9 cellular contexts compared by ENCODE assay signal in the genomic region with DNA sequence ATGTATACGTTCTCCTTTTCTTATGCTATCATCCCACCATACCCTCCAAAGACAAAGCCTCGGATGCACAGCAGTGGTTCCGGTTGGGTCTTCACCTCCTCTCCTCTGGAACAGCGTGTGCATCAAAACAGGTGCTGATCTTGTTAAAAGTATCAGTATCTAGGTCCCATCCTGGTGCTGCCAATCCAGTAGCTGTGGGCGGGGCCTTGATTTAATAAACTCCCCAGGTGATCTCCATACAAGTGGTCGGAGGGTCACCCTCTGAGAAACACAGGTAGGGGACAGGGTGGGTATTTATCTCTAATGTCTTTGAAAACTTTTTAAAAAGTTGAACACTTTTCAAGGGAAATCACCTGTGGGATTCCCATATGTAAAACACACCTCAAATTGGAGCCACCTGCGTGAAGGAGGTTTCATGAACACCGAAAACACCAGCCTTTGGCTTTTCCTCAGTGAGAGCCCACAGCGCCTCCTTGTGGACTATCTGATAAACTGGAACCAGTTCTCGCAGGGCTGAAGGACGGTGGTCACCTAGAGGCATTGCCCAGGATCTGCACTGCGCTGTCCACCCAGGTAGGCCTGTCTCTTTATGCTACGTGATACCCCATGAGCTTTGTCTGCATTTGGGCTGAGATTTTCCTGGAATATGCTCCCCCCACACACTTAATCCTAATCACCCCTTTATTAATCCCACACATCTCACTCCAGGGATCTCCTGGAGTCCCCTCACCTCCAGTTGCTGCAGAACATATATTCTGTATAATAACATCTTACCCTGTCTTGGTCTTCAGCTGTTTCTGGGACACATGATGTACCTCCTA.
DNase-seq lines count a peak whose midpoint lies in the region; ATAC-seq and FAIRE-seq lines count a peak whose summit lies in the region.
"Had no signal": no experiment of that assay in that cellular context is flagged by ENCODE, and none has a peak within 500 bp of the region (broad histone marks: within the 10 kb centered on the region; RNA-seq: fewer than 3 reads in every experiment).

No MANE protein-coding gene starts in this region.

- H3K27me3 ChIP-seq in small intestine (ENCODE audit: control insufficient read depth in 2 of 2, insufficient read depth in 2 of 2, low read length in 2 of 2), result peaks cover 0 to 4% of the 10 kb centered on the region in 2 donors

- H3K9me3 ChIP-seq in small intestine (ENCODE audit: control insufficient read depth, low read depth), result no peaks in the 10 kb centered on the region

- FAIRE-seq in small intestine (lab: Jason Lieb, UNC), result no peak

- H3K4me1 ChIP-seq in small intestine (ENCODE audit: control insufficient read depth in 2 of 2, insufficient read depth in 1 of 2, low read depth in 1 of 2, low read length in 1 of 2), result no peaks in the 10 kb centered on the region

- H3K4me3 Mint-ChIP-seq in activated CD4-positive, alpha-beta T cell treated with anti-CD3 and anti-CD28 coated beads for 36 hours, result no peak overlapping the region
- H3K4me3 Mint-ChIP-seq in activated CD4-positive, alpha-beta memory T cell treated with anti-CD3 and anti-CD28 coated beads for 36 hours, result no peak overlapping the region
- H3K4me3 Mint-ChIP-seq: stimulated activated naive CD8-positive, alpha-beta T cell treated with anti-CD3 and anti-CD28 coated beads, Interleukin-15, Interleukin-2, amounts not matched to agents 100 ng/mL and 50 ng/mL, for 24 hours had no signal

- no peak overlapping the region for H3K4me3 ChIP-seq in small intestine (ENCODE audit: low read depth in 1 of 2, low read length in 2 of 2)

- ATAC-seq in activated CD4-positive, alpha-beta T cell treated with anti-CD3 and anti-CD28 coated beads for 36 hours, result peak; percentile 64
- ATAC-seq in left cardiac atrium, result peak in 1 of 2 donors; percentile 58
- ATAC-seq in HG02610 (IDR thresholded peaks at IDR 0.05; ENCODE audit: unreplicated experiment), result no peak

- no peak overlapping the region for H3K27ac Mint-ChIP-seq in activated CD4-positive, alpha-beta T cell treated with anti-CD3 and anti-CD28 coated beads for 36 hours
- no peak overlapping the region for H3K27ac Mint-ChIP-seq in activated CD4-positive, alpha-beta memory T cell treated with anti-CD3 and anti-CD28 coated beads for 36 hours
- H3K27ac Mint-ChIP-seq: stimulated activated naive CD8-positive, alpha-beta T cell treated with anti-CD3 and anti-CD28 coated beads, Interleukin-15, Interleukin-2, amounts not matched to agents 100 ng/mL and 50 ng/mL, for 24 hours had no signal

- CTCF ChIA-PET in activated CD4-positive, alpha-beta T cell treated with anti-CD3 and anti-CD28 coated beads for 36 hours (lab: Charles Lee), result interaction anchor here (1.6 kb wide), 1 partner anchor 14 kb away, joined by 3 read pairs; no protein-coding TSS in a partner anchor
- CTCF ChIA-PET in activated CD4-positive, alpha-beta memory T cell treated with anti-CD3 and anti-CD28 coated beads for 36 hours (lab: Charles Lee), result interaction anchor here (0.9 to 3.3 kb wide), 2 partner anchors 10 to 20 kb away, joined by 3 to 19 read pairs; no protein-coding TSS in a partner anchor

- DNase-seq in activated CD4-positive, alpha-beta T cell treated with anti-CD3 and anti-CD28 coated beads for 36 hours, result peak; percentile 77
- DNase-seq in activated CD4-positive, alpha-beta T cell treated with anti-CD3 and anti-CD28 coated beads, Interleukin-2, amount 50 U/mL, for 1 hour, result no peak
- peak; percentile 54 for DNase-seq in H4 (ENCODE audit: low spot score)
- peak; percentile 29 for DNase-seq in NCI-H1105 treated with DMSO at 0.1 percent for 48 hours (lab: John Stamatoyannopoulos, UW)
- peak; percentile 65 for DNase-seq in activated CD4-positive, alpha-beta memory T cell treated with anti-CD3 and anti-CD28 coated beads for 36 hours
- peak; percentile 43 for DNase-seq in left cardiac atrium
- DNase-seq in small intestine, result peak; percentile 71

- no peak overlapping the region for H3K27ac ChIP-seq in small intestine (ENCODE audit: low read depth in 1 of 2, low read length in 1 of 2)

- peaks cover 2 to 24% of the 10 kb centered on the region in 2 donors for H3K36me3 ChIP-seq in small intestine (ENCODE audit: control insufficient read depth in 2 of 2, insufficient read depth in 2 of 2, low read length in 2 of 2)

- 51 to 56% (median 55%) methylated on average over 13 of the region's 13 CpGs for WGBS in small intestine, 3 donors

- peaks cover 24% of the 10 kb centered on the region for H3K27me3 Mint-ChIP-seq in activated CD4-positive, alpha-beta T cell treated with anti-CD3 and anti-CD28 coated beads for 36 hours
- H3K27me3 Mint-ChIP-seq in activated CD4-positive, alpha-beta memory T cell treated with anti-CD3 and anti-CD28 coated beads for 36 hours, result peaks cover 12% of the 10 kb centered on the region

- POLR2A ChIA-PET in activated CD4-positive, alpha-beta T cell treated with anti-CD3 and anti-CD28 coated beads for 36 hours (lab: Charles Lee), result no interaction called here
- POLR2A ChIA-PET in activated CD4-positive, alpha-beta memory T cell treated with anti-CD3 and anti-CD28 coated beads for 36 hours (lab: Charles Lee), result no interaction called here

- no peaks in the 10 kb centered on the region for H3K36me3 Mint-ChIP-seq in activated CD4-positive, alpha-beta T cell treated with anti-CD3 and anti-CD28 coated beads for 36 hours (ENCODE audit: low read depth)
- H3K36me3 Mint-ChIP-seq in activated CD4-positive, alpha-beta memory T cell treated with anti-CD3 and anti-CD28 coated beads for 36 hours, result no peaks in the 10 kb centered on the region

- no peaks in the 10 kb centered on the region for H3K9me3 Mint-ChIP-seq in activated CD4-positive, alpha-beta T cell treated with anti-CD3 and anti-CD28 coated beads for 36 hours (ENCODE audit: low read depth)
- no peaks in the 10 kb centered on the region for H3K9me3 Mint-ChIP-seq in activated CD4-positive, alpha-beta memory T cell treated with anti-CD3 and anti-CD28 coated beads for 36 hours
- H3K9me3 Mint-ChIP-seq: stimulated activated naive CD8-positive, alpha-beta T cell treated with anti-CD3 and anti-CD28 coated beads, Interleukin-15, Interleukin-2, amounts not matched to agents 100 ng/mL and 50 ng/mL, for 24 hours had no signal

- intact Hi-C loops in activated CD4-positive, alpha-beta T cell treated with anti-CD3 and anti-CD28 coated beads for 36 hours (cut with DNase I, micrococcal nuclease), result no loop called here
- intact Hi-C loops in activated CD4-positive, alpha-beta memory T cell treated with anti-CD3 and anti-CD28 coated beads for 36 hours (cut with micrococcal nuclease), result no loop called here
- intact Hi-C loops in left cardiac atrium (cut with DNase I), result no loop called here

- peaks cover 6% of the 10 kb centered on the region for H3K4me1 Mint-ChIP-seq in activated CD4-positive, alpha-beta T cell treated with anti-CD3 and anti-CD28 coated beads for 36 hours
- peaks cover 11% of the 10 kb centered on the region for H3K4me1 Mint-ChIP-seq in activated CD4-positive, alpha-beta memory T cell treated with anti-CD3 and anti-CD28 coated beads for 36 hours (ENCODE audit: low read depth)
